ENCODE assay signal across 18 cellular contexts in the genomic region with DNA sequence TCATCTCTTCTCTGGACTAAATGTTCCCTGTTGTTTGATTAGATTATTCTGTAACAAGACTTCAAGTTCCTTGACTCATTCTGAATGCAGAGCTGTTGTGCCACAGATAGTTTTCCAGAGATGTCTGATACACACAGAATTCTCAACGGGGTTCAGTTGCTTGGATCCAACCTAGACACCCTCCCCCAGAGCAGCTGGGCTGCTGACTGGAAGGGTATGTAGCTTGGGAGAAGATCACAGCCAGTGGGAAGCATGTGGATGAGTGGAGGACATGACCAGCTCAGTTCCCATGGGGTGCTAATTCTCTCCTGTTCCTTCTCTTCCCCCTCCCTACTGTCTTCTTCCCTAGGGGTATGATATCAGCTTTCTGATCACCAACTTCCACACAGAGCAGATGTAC. TPM values are rescaled to one million over a fixed set of nuclear protein-coding genes. Genes with fewer than 3 reads are reported as not detected.
DNase-seq lines count a peak whose midpoint lies in the region; ATAC-seq and TF ChIP-seq lines count a peak whose summit lies in the region.
"Had no signal": no experiment of that assay in that cellular context is flagged by ENCODE, and none has a peak within 500 bp of the region (broad histone marks: within the 10 kb centered on the region; RNA-seq: fewer than 3 reads in every experiment).

No MANE protein-coding gene starts in this region.

- no peak overlapping the region for H3K27ac ChIP-seq in IMR-90 (ENCODE audit: insufficient read depth, low read length)
- H3K27ac ChIP-seq in heart right ventricle: peak overlapping the region in 9 of 10 donors; percentile 4 to 77 (median 60)
- H3K27ac ChIP-seq: transverse colon had no signal

- H2BK20ac ChIP-seq in IMR-90 (ENCODE audit: low read depth, low read length): no peak overlapping the region

- H3K4me1 ChIP-seq in IMR-90 (ENCODE audit: control insufficient read depth, insufficient read depth, low read length): peaks cover 8% of the 10 kb centered on the region
- H3K4me1 ChIP-seq in heart right ventricle: peaks cover 0 to 11% (median 3%) of the 10 kb centered on the region in 9 donors

- H3K9me3 ChIP-seq in IMR-90 (ENCODE audit: control insufficient read depth, insufficient read depth, low read length) (no peaks in the 10 kb centered on the region), heart right ventricle (no peaks in the 10 kb centered on the region)
- H3K9me3 ChIP-seq: transverse colon had no signal

- CTCF ChIA-PET in activated CD4-positive, alpha-beta memory T cell treated with anti-CD3 and anti-CD28 coated beads for 36 hours (lab: Charles Lee): interaction anchor here (0.6 kb wide), 1 partner anchor 34 kb away, joined by 4 read pairs; no protein-coding TSS in a partner anchor
- CTCF ChIA-PET in activated CD4-positive, alpha-beta memory T cell treated with anti-CD3 and anti-CD28 coated beads, Interleukin-2, amount 10 ng/mL, durations not matched to agents 7 days and 5 days (lab: Charles Lee): no interaction called here
- CTCF ChIA-PET in IMR-90 (lab: Yijun Ruan, JAX): interaction anchor here (0.6 kb wide), 1 partner anchor 88 kb away, joined by 3 read pairs; no protein-coding TSS in a partner anchor

- DNase-seq in activated CD4-positive, alpha-beta memory T cell treated with anti-CD3 and anti-CD28 coated beads for 36 hours: no peak
- DNase-seq in activated CD4-positive, alpha-beta memory T cell treated with anti-CD3 and anti-CD28 coated beads, Interleukin-2, amount 10 ng/mL, durations not matched to agents 7 days and 5 days: no peak
- DNase-seq in IMR-90 (no peak), heart right ventricle (no peak), progenitor cell of endocrine pancreas (ENCODE audit: low spot score, unreplicated experiment) (no peak), foreskin melanocyte (no peak), AG20443 (ENCODE audit: low spot score) (no peak)
- DNase-seq: activated CD8-positive, alpha-beta memory T cell treated with anti-CD3 and anti-CD28 coated beads, Interleukin-2, amount 10 ng/mL, durations not matched to agents 7 days and 5 days; effector CD4-positive, alpha-beta T cell; hippocampal formation; kidney glomerular epithelial cell; NCI-H2029; NCI-H446 treated with DMSO at 0.1 percent for 48 hours; transverse colon had no signal

- dilution Hi-C loops in IMR-90 (cut with HindIII; ENCODE audit: low sequenced_read_pairs, unreplicated experiment): no loop called here

- peaks cover 68% of the 10 kb centered on the region for H3K36me3 ChIP-seq in IMR-90 (ENCODE audit: control insufficient read depth, insufficient read depth, low read length)
- H3K36me3 ChIP-seq in heart right ventricle: peaks cover 5 to 98% (median 71%) of the 10 kb centered on the region in 9 donors

- H2BK15ac ChIP-seq in IMR-90 (ENCODE audit: low read depth, low read length): no peak overlapping the region

- H3K4me3 ChIP-seq in IMR-90 (ENCODE audit: insufficient read depth, low read depth, low read length) (no peak overlapping the region), heart right ventricle (no peak overlapping the region)
- H3K4me3 ChIP-seq: smooth muscle cell, transverse colon had no signal

- peaks cover 20% of the 10 kb centered on the region for H3K4me1 Mint-ChIP-seq in activated CD4-positive, alpha-beta memory T cell treated with anti-CD3 and anti-CD28 coated beads for 36 hours (ENCODE audit: low read depth)
- H3K4me1 Mint-ChIP-seq in activated CD4-positive, alpha-beta memory T cell treated with anti-CD3 and anti-CD28 coated beads, Interleukin-2, amount 10 ng/mL, durations not matched to agents 7 days and 5 days: peaks cover 31% of the 10 kb centered on the region
- no peaks in the 10 kb centered on the region for H3K4me1 Mint-ChIP-seq in progenitor cell of endocrine pancreas (ENCODE audit: low read depth)

- H3K9me1 ChIP-seq in IMR-90 (ENCODE audit: insufficient read depth, low read length): peaks cover 5% of the 10 kb centered on the region

- H2AK5ac ChIP-seq in IMR-90 (ENCODE audit: low read depth, low read length): no peak overlapping the region

- no peak overlapping the region for H3K4me3 Mint-ChIP-seq in activated CD4-positive, alpha-beta memory T cell treated with anti-CD3 and anti-CD28 coated beads for 36 hours
- no peak overlapping the region for H3K4me3 Mint-ChIP-seq in activated CD4-positive, alpha-beta memory T cell treated with anti-CD3 and anti-CD28 coated beads, Interleukin-2, amount 10 ng/mL, durations not matched to agents 7 days and 5 days
- H3K4me3 Mint-ChIP-seq in progenitor cell of endocrine pancreas (ENCODE audit: low read depth): no peak overlapping the region
- H3K4me3 Mint-ChIP-seq: activated CD8-positive, alpha-beta memory T cell treated with anti-CD3 and anti-CD28 coated beads, Interleukin-2, amount 10 ng/mL, durations not matched to agents 7 days and 5 days; activated naive CD4-positive, alpha-beta T cell treated with anti-CD3 and anti-CD28 coated beads, Interleukin-2, amount 50 U/mL, for 24 hours; WTC11 had no signal

- peak overlapping the region; percentile 76 for H2BK5ac ChIP-seq in IMR-90 (ENCODE audit: low read depth, low read length, poor library complexity, severe bottlenecking)

- no peaks in the 10 kb centered on the region for H3K27me3 Mint-ChIP-seq in activated CD4-positive, alpha-beta memory T cell treated with anti-CD3 and anti-CD28 coated beads for 36 hours
- H3K27me3 Mint-ChIP-seq in activated CD4-positive, alpha-beta memory T cell treated with anti-CD3 and anti-CD28 coated beads, Interleukin-2, amount 10 ng/mL, durations not matched to agents 7 days and 5 days: no peaks in the 10 kb centered on the region
- no peaks in the 10 kb centered on the region for H3K27me3 Mint-ChIP-seq in progenitor cell of endocrine pancreas
- H3K27me3 Mint-ChIP-seq: activated CD8-positive, alpha-beta memory T cell treated with anti-CD3 and anti-CD28 coated beads, Interleukin-2, amount 10 ng/mL, durations not matched to agents 7 days and 5 days; activated naive CD4-positive, alpha-beta T cell treated with anti-CD3 and anti-CD28 coated beads, Interleukin-2, amount 50 U/mL, for 24 hours had no signal

- ATAC-seq in IMR-90 (ENCODE audit: low read depth): no peak
- peak in 5 of 8 donors; percentile 16 to 63 (median 34) for ATAC-seq in heart right ventricle
- ATAC-seq in HG03139 (IDR thresholded peaks at IDR 0.05; ENCODE audit: unreplicated experiment): no peak
- ATAC-seq: activated CD8-positive, alpha-beta memory T cell treated with anti-CD3 and anti-CD28 coated beads, Interleukin-2, amount 10 ng/mL, durations not matched to agents 7 days and 5 days; WTC11 had no signal

- no peak overlapping the region for H4K91ac ChIP-seq in IMR-90 (ENCODE audit: insufficient read depth, low read depth, low read length)

- H2AK9ac ChIP-seq in IMR-90 (replicated peaks; ENCODE audit: low read depth, low read length, poor library complexity): no peak overlapping the region

- 0 out of 4 replicates have a peak overlapping the region, but pooled peaks of 1 of the 2 experiments have one; percentile 13 for H4K8ac ChIP-seq in IMR-90 (ENCODE audit: low read depth in 2 of 2, low read length in 2 of 2)

- TF ChIP-seq CTCF in IMR-90 (conservative IDR thresholded peaks at IDR 0.05; ENCODE audit: low read depth, low read length) (no peak), heart right ventricle (IDR thresholded peaks at IDR 0.05) (no peak), progenitor cell of endocrine pancreas (IDR thresholded peaks at IDR 0.05; ENCODE audit: unreplicated experiment) (no peak)

- H3K27ac Mint-ChIP-seq in activated CD4-positive, alpha-beta memory T cell treated with anti-CD3 and anti-CD28 coated beads for 36 hours: peak overlapping the region; percentile 42
- no peak overlapping the region for H3K27ac Mint-ChIP-seq in activated CD4-positive, alpha-beta memory T cell treated with anti-CD3 and anti-CD28 coated beads, Interleukin-2, amount 10 ng/mL, durations not matched to agents 7 days and 5 days
- H3K27ac Mint-ChIP-seq in progenitor cell of endocrine pancreas: peak overlapping the region; percentile 38
- H3K27ac Mint-ChIP-seq: activated CD8-positive, alpha-beta memory T cell treated with anti-CD3 and anti-CD28 coated beads, Interleukin-2, amount 10 ng/mL, durations not matched to agents 7 days and 5 days; activated naive CD4-positive, alpha-beta T cell treated with anti-CD3 and anti-CD28 coated beads, Interleukin-2, amount 50 U/mL, for 24 hours; WTC11 had no signal

- no peak overlapping the region for H2AFZ ChIP-seq in IMR-90 (replicated peaks; ENCODE audit: low read length, poor library complexity)

- no peak overlapping the region for H4K5ac ChIP-seq in IMR-90 (ENCODE audit: low read depth, low read length)

- H2BK120ac ChIP-seq in IMR-90 (ENCODE audit: low read depth, low read length): peak overlapping the region; percentile 21; the same call in 1 of the 2 replicates

- H3K14ac ChIP-seq in IMR-90 (replicated peaks; ENCODE audit: low read depth, low read length): no peak overlapping the region

- no TSS peak for BruUV-seq in IMR-90 (replicated peaks; lab: Mats Ljungman, UMichigan)

- in situ Hi-C loops in IMR-90 (cut with MboI; ENCODE audit: low sequenced_read_pairs): no loop called here

- intact Hi-C loops in activated CD4-positive, alpha-beta memory T cell treated with anti-CD3 and anti-CD28 coated beads for 36 hours (cut with micrococcal nuclease): no loop called here
- intact Hi-C loops in IMR-90 (cut with micrococcal nuclease) (no loop called here), heart right ventricle (cut with DNase I) (no loop called here)

- H3K9ac ChIP-seq in IMR-90 (ENCODE audit: low read depth, low read length): no peak overlapping the region

- H3K9me3 Mint-ChIP-seq in activated CD4-positive, alpha-beta memory T cell treated with anti-CD3 and anti-CD28 coated beads for 36 hours: no peaks in the 10 kb centered on the region
- H3K9me3 Mint-ChIP-seq in activated CD4-positive, alpha-beta memory T cell treated with anti-CD3 and anti-CD28 coated beads, Interleukin-2, amount 10 ng/mL, durations not matched to agents 7 days and 5 days: no peaks in the 10 kb centered on the region
- H3K9me3 Mint-ChIP-seq in progenitor cell of endocrine pancreas (ENCODE audit: low read depth): no peaks in the 10 kb centered on the region
- H3K9me3 Mint-ChIP-seq: activated naive CD4-positive, alpha-beta T cell treated with anti-CD3 and anti-CD28 coated beads, Interleukin-2, amount 50 U/mL, for 24 hours; WTC11 had no signal

- H3K56ac ChIP-seq in IMR-90 (ENCODE audit: extremely low read depth, insufficient read depth, low read length): no peak overlapping the region

- no peak for TF ChIP-seq RAD21 in IMR-90 (IDR thresholded peaks at IDR 0.05; ENCODE audit: low read length)

- no peak for TF ChIP-seq POLR2A in IMR-90 (IDR thresholded peaks at IDR 0.05; ENCODE audit: low read depth, low read length)

- H4K20me1 ChIP-seq in IMR-90 (ENCODE audit: insufficient read depth, low read length): peaks cover 26% of the 10 kb centered on the region

- peak overlapping the region; percentile 11; the same call in 1 of the 2 replicates for H3K23ac ChIP-seq in IMR-90 (ENCODE audit: low read depth, low read length)

- H3K27me3 ChIP-seq in IMR-90 (ENCODE audit: control insufficient read depth, insufficient read depth, low read length): no peaks in the 10 kb centered on the region
- no peaks in the 10 kb centered on the region for H3K27me3 ChIP-seq in heart right ventricle
- H3K27me3 ChIP-seq: transverse colon had no signal

- peak overlapping the region; percentile 7; the same call in 1 of the 2 replicates for H3K4ac ChIP-seq in IMR-90 (ENCODE audit: low read depth, low read length)

- no peak overlapping the region for H3K18ac ChIP-seq in IMR-90 (ENCODE audit: low read depth, low read length)

- POLR2A ChIA-PET in activated CD4-positive, alpha-beta memory T cell treated with anti-CD3 and anti-CD28 coated beads for 36 hours (lab: Charles Lee): interaction anchor here (1.4 kb wide), 1 partner anchor 11 kb away, joined by 4 read pairs; a partner anchor contains a TSS
- POLR2A ChIA-PET in activated CD4-positive, alpha-beta memory T cell treated with anti-CD3 and anti-CD28 coated beads, Interleukin-2, amount 10 ng/mL, durations not matched to agents 7 days and 5 days (lab: Charles Lee): interaction anchor here (1.0 to 9.4 kb wide), 5 partner anchors 10 to 72 kb away, joined by 3 to 137 read pairs (median 4); a partner anchor contains a TSS
- POLR2A ChIA-PET in IMR-90 (lab: Charles Lee; ENCODE audit: unreplicated experiment): no interaction called here

- WGBS in IMR-90 (ENCODE audit: extremely low coverage in 2 of 2, insufficient read length in 1 of 2), 2 experiments: no CpG with 5 or more reads among the region's 1 CpG
- WGBS in heart right ventricle, 2 donors: 73 to 74% methylated on average over 1 of the region's 1 CpG

- H3K36me3 Mint-ChIP-seq in activated CD4-positive, alpha-beta memory T cell treated with anti-CD3 and anti-CD28 coated beads for 36 hours: peaks cover 61% of the 10 kb centered on the region
- H3K36me3 Mint-ChIP-seq in activated CD4-positive, alpha-beta memory T cell treated with anti-CD3 and anti-CD28 coated beads, Interleukin-2, amount 10 ng/mL, durations not matched to agents 7 days and 5 days (ENCODE audit: low read depth): peaks cover 81% of the 10 kb centered on the region
- H3K36me3 Mint-ChIP-seq in progenitor cell of endocrine pancreas (ENCODE audit: insufficient read depth): peaks cover 20% of the 10 kb centered on the region

- H3K79me1 ChIP-seq in IMR-90 (ENCODE audit: low read depth in 1 of 2, low read length in 2 of 2): peaks cover 20 to 40% of the 10 kb centered on the region in 2 experiments

- no peak overlapping the region for H3K4me2 ChIP-seq in IMR-90 (ENCODE audit: low read depth, low read length)
- H3K4me2 ChIP-seq: smooth muscle cell had no signal

RNA-seq across cellular contexts. Expression of a gene that starts 6.6 kb away (rescaled TPM):
- total RNA-seq in activated CD4-positive, alpha-beta memory T cell treated with anti-CD3 and anti-CD28 coated beads for 36 hours: 10 to 100 TPM; 49.6 to 49.7 TPM
- 10 to 100 TPM; 50.8 to 59.0 TPM for total RNA-seq in activated CD4-positive, alpha-beta memory T cell treated with anti-CD3 and anti-CD28 coated beads, Interleukin-2, amount 10 ng/mL, durations not matched to agents 7 days and 5 days
- total RNA-seq in IMR-90 (2012; rRNA removed) (5.8 and 6.8 TPM in 2 replicates), heart right ventricle (10 to 100 TPM in 7 of 10 donors, 1 to 10 TPM in 3; 8.7 to 20.5 (median 13.7) TPM), progenitor cell of endocrine pancreas (51.6 and 59.6 TPM in 2 replicates)
- polyA plus RNA-seq in IMR-90 (2012; rRNA removed) (37.4 and 43.4 TPM in 2 replicates), heart right ventricle (10 to 100 TPM in 1 of 2 donors, 1 to 10 TPM in 1; 6.7 to 35.0 TPM)
- polyA plus RNA-seq in IMR-90 (2012; cell fraction: cytosol; rRNA removed): 11.2 TPM in 2 replicates
- 411 and 417 TPM in 2 replicates for polyA plus RNA-seq in IMR-90 (2012; cell fraction: nucleus; rRNA removed; ENCODE audit: low replicate concordance)

RNA-seq across cellular contexts. Expression of a gene that starts 10.6 kb away (rescaled TPM):
- total RNA-seq in activated CD4-positive, alpha-beta memory T cell treated with anti-CD3 and anti-CD28 coated beads for 36 hours: 100 to 1,000 TPM; 237 to 240 TPM
- 100 to 1,000 TPM; 255 to 266 TPM for total RNA-seq in activated CD4-positive, alpha-beta memory T cell treated with anti-CD3 and anti-CD28 coated beads, Interleukin-2, amount 10 ng/mL, durations not matched to agents 7 days and 5 days
- total RNA-seq in IMR-90 (2012; rRNA removed) (383 and 405 TPM in 2 replicates), heart right ventricle (100 to 1,000 TPM in 1 of 10 donors, 10 to 100 TPM in 9; 40.6 to 111 (median 55.0) TPM), progenitor cell of endocrine pancreas (129 and 135 TPM in 2 replicates)
- polyA plus RNA-seq in IMR-90 (2012; rRNA removed) (160 and 188 TPM in 2 replicates), heart right ventricle (100 to 1,000 TPM in 1 of 2 donors, 10 to 100 TPM in 1; 27.9 to 104 TPM)
- 123 and 177 TPM in 2 replicates for polyA plus RNA-seq in IMR-90 (2012; cell fraction: cytosol; rRNA removed)
- 64.3 and 102 TPM in 2 replicates for polyA plus RNA-seq in IMR-90 (2012; cell fraction: nucleus; rRNA removed; ENCODE audit: low replicate concordance)

RNA-seq across cellular contexts. Expression of a gene that starts 11.2 kb away (rescaled TPM):
- 10 to 100 TPM; 86.9 to 92.1 TPM for total RNA-seq in activated CD4-positive, alpha-beta memory T cell treated with anti-CD3 and anti-CD28 coated beads for 36 hours
- total RNA-seq in activated CD4-positive, alpha-beta memory T cell treated with anti-CD3 and anti-CD28 coated beads, Interleukin-2, amount 10 ng/mL, durations not matched to agents 7 days and 5 days: 10 to 100 TPM; 88.1 to 88.3 TPM
- total RNA-seq in IMR-90 (2012; rRNA removed) (69.7 and 83.0 TPM in 2 replicates), heart right ventricle (10 to 100 TPM; 38.5 to 59.6 (median 42.9) TPM), progenitor cell of endocrine pancreas (66.6 and 70.8 TPM in 2 replicates)
- polyA plus RNA-seq in IMR-90 (2012; rRNA removed) (68.0 and 69.7 TPM in 2 replicates), heart right ventricle (10 to 100 TPM; 48.7 to 51.4 TPM)
- 67.8 and 79.3 TPM in 2 replicates for polyA plus RNA-seq in IMR-90 (2012; cell fraction: cytosol; rRNA removed)
- polyA plus RNA-seq in IMR-90 (2012; cell fraction: nucleus; rRNA removed; ENCODE audit: low replicate concordance): 37.7 and 38.4 TPM in 2 replicates

RNA-seq across cellular contexts. Expression of a gene that starts 33.7 kb away (rescaled TPM):
- total RNA-seq in activated CD4-positive, alpha-beta memory T cell treated with anti-CD3 and anti-CD28 coated beads for 36 hours: 10 to 100 TPM; 48.2 to 51.9 TPM
- 10 to 100 TPM; 18.5 to 20.2 TPM for total RNA-seq in activated CD4-positive, alpha-beta memory T cell treated with anti-CD3 and anti-CD28 coated beads, Interleukin-2, amount 10 ng/mL, durations not matched to agents 7 days and 5 days
- total RNA-seq in IMR-90 (2012; rRNA removed) (28.9 and 33.3 TPM in 2 replicates), heart right ventricle (10 to 100 TPM in 4 of 10 donors, 1 to 10 TPM in 6; 6.2 to 19.5 (median 8.3) TPM), progenitor cell of endocrine pancreas (16.9 and 17.1 TPM in 2 replicates)
- polyA plus RNA-seq in IMR-90 (2012; rRNA removed) (36.4 and 41.2 TPM in 2 replicates), heart right ventricle (10 to 100 TPM; 18.3 to 27.1 TPM)
- 41.3 and 45.9 TPM in 2 replicates for polyA plus RNA-seq in IMR-90 (2012; cell fraction: cytosol; rRNA removed)
- 22.2 and 41.7 TPM in 2 replicates for polyA plus RNA-seq in IMR-90 (2012; cell fraction: nucleus; rRNA removed; ENCODE audit: low replicate concordance)

RNA-seq across cellular contexts. Expression of a gene that starts 40.3 kb away (rescaled TPM):
- 10 to 100 TPM; 79.0 to 80.8 TPM for total RNA-seq in activated CD4-positive, alpha-beta memory T cell treated with anti-CD3 and anti-CD28 coated beads for 36 hours
- total RNA-seq in activated CD4-positive, alpha-beta memory T cell treated with anti-CD3 and anti-CD28 coated beads, Interleukin-2, amount 10 ng/mL, durations not matched to agents 7 days and 5 days: 10 to 100 TPM; 51.5 to 53.6 TPM
- total RNA-seq in IMR-90 (2012; rRNA removed): 30.3 and 30.8 TPM in 2 replicates
- polyA plus RNA-seq in IMR-90 (2012; rRNA removed): 49.4 and 53.0 TPM in 2 replicates
- 28.1 and 48.8 TPM in 2 replicates for polyA plus RNA-seq in IMR-90 (2012; cell fraction: cytosol; rRNA removed)
- polyA plus RNA-seq in IMR-90 (2012; cell fraction: nucleus; rRNA removed; ENCODE audit: low replicate concordance): 30.5 and 49.8 TPM in 2 replicates
- total RNA-seq in heart right ventricle: 10 to 100 TPM; 26.4 to 42.3 (median 29.4) TPM
- polyA plus RNA-seq in heart right ventricle: 10 to 100 TPM; 43.4 to 45.7 TPM
- total RNA-seq in progenitor cell of endocrine pancreas: 55.0 and 60.3 TPM in 2 replicates

Comparison
In these comparisons a context has a peak if more than half of its experiments do, and no peak if none do; other contexts are left out.
1. ATAC-seq: peak in heart right ventricle (5 of 8); none in IMR-90 (single experiment) and HG03139 (single experiment).